Comparison of ENCODE assay signal across 11 cellular contexts in genomic region chr1:183097438-183098051, GRCh38.
DNase-seq lines count a peak whose midpoint lies in the region; FAIRE-seq and TF ChIP-seq lines count a peak whose summit lies in the region.
"Had no signal": no experiment of that assay in that cellular context is flagged by ENCODE, and none has a peak within 500 bp of the region (broad histone marks: within the 10 kb centered on the region; RNA-seq: fewer than 3 reads in every experiment).

No MANE protein-coding gene starts in this region.

- no peak overlapping the region for H3K27ac Mint-ChIP-seq in osteocyte (ENCODE audit: unreplicated experiment)

- DNase-seq in DMS79 (lab: John Stamatoyannopoulos, UW): peak; percentile 23
- peak; percentile 33 for DNase-seq in NCI-H2029 treated with DMSO at 0.1 percent for 48 hours (lab: John Stamatoyannopoulos, UW)
- peak; percentile 76 to 92 for DNase-seq in fibroblast of lung (ENCODE audit: low read depth in 2 of 2)
- peak; percentile 83 for DNase-seq in renal cortical epithelial cell (ENCODE audit: low read depth)
- DNase-seq in urothelium cell line (ENCODE audit: low spot score): no peak
- no peak for DNase-seq in NOMO-1 treated with DMSO at 0.1 percent for 48 hours (lab: John Stamatoyannopoulos, UW; ENCODE audit: unreplicated experiment)
- DNase-seq in SHP77 (lab: John Stamatoyannopoulos, UW): no peak
- DNase-seq in osteocyte (ENCODE audit: extremely low spot score, unreplicated experiment): no peak
- DNase-seq: left cardiac atrium, NCI-H510A treated with DMSO at 0.1 percent for 48 hours had no signal

- peak overlapping the region; percentile 48 for H3K9ac ChIP-seq in fibroblast of lung (ENCODE audit: insufficient read depth, low read length)

- no peaks in the 10 kb centered on the region for H3K27me3 Mint-ChIP-seq in osteocyte (ENCODE audit: unreplicated experiment)

- H2AFZ ChIP-seq in fibroblast of lung (ENCODE audit: low read length): no peak overlapping the region

- no peaks in the 10 kb centered on the region for H3K36me3 Mint-ChIP-seq in osteocyte (ENCODE audit: unreplicated experiment)

- no peaks in the 10 kb centered on the region for H3K27me3 ChIP-seq in fibroblast of lung (ENCODE audit: control insufficient read depth, insufficient read depth, low read length)

- H3K9me3 Mint-ChIP-seq in osteocyte (ENCODE audit: unreplicated experiment): no peaks in the 10 kb centered on the region

- H3K4me3 Mint-ChIP-seq in osteocyte (ENCODE audit: unreplicated experiment): no peak overlapping the region

- H4K20me1 ChIP-seq in fibroblast of lung (ENCODE audit: control insufficient read depth, extremely low read depth, insufficient read depth, low read length): no peaks in the 10 kb centered on the region

- no peaks in the 10 kb centered on the region for H3K9me3 ChIP-seq in fibroblast of lung (ENCODE audit: control insufficient read depth, insufficient read depth, low read depth, low read length)

- H3K27ac ChIP-seq in fibroblast of lung (ENCODE audit: insufficient read depth, low read length): peak overlapping the region; percentile 85

- TF ChIP-seq CTCF in fibroblast of lung (conservative IDR thresholded peaks at IDR 0.05 in 1 of 2, IDR thresholded peaks at IDR 0.05 in 1 of 2; ENCODE audit: low read depth in 1 of 2, low read length in 2 of 2): no peak
- no peak for TF ChIP-seq CTCF in osteocyte (IDR thresholded peaks at IDR 0.05)

- H3K4me2 ChIP-seq in fibroblast of lung (ENCODE audit: extremely low read depth, insufficient read depth, low read length): peak overlapping the region; percentile 70

- FAIRE-seq in urothelium cell line (lab: Jason Lieb, UNC): no peak
- FAIRE-seq: G401.6 had no signal

- peak overlapping the region in 1 of 4 experiments; percentile 8 for H3K4me3 ChIP-seq in fibroblast of lung (replicated peaks in 1 of 4; ENCODE audit: control extremely low read depth in 1 of 4, insufficient read depth in 1 of 4, low read depth in 3 of 4, low read length in 4 of 4)

- peaks cover 83% of the 10 kb centered on the region for H3K79me2 ChIP-seq in fibroblast of lung (ENCODE audit: control insufficient read depth, insufficient read depth, low read length)

- no peaks in the 10 kb centered on the region for H3K36me3 ChIP-seq in fibroblast of lung (ENCODE audit: control insufficient read depth, insufficient read depth, low read length)

- peaks cover 35% of the 10 kb centered on the region for H3K4me1 Mint-ChIP-seq in osteocyte (ENCODE audit: unreplicated experiment)

- H3K4me1 ChIP-seq in fibroblast of lung (ENCODE audit: control insufficient read depth, extremely low read depth, insufficient read depth, low read length): peaks cover 26% of the 10 kb centered on the region

Comparison
In these comparisons a context has a peak if more than half of its experiments do, and no peak if none do; other contexts are left out.
1. DNase-seq: peak in DMS79 (single experiment), NCI-H2029 treated with DMSO at 0.1 percent for 48 hours (single experiment), fibroblast of lung (2 of 2) and renal cortical epithelial cell (single experiment); none in urothelium cell line (single experiment), NOMO-1 treated with DMSO at 0.1 percent for 48 hours (single experiment), SHP77 (0 of 2) and osteocyte (single experiment).